Comparison of ENCODE assay signal across 8 cellular contexts in genomic region chr7:128883622-128884549, GRCh38. TPM values are rescaled to one million over a fixed set of nuclear protein-coding genes. Genes with fewer than 3 reads are reported as not detected.
DNase-seq lines count a peak whose midpoint lies in the region; ATAC-seq and TF ChIP-seq lines count a peak whose summit lies in the region.

No MANE protein-coding gene starts in this region.

- no peaks in the 10 kb centered on the region for H3K4me1 ChIP-seq in lower lobe of right lung

- peak; percentile 75 for DNase-seq in NCI-H69 (lab: John Stamatoyannopoulos, UW)
- peak; percentile 91 for DNase-seq in activated CD4-positive, alpha-beta T cell treated with anti-CD3 and anti-CD28 coated beads for 48 hours
- peak; percentile 91 for DNase-seq in chondrocyte (ENCODE audit: low spot score)
- DNase-seq in lower lobe of right lung = peak; percentile 87
- peak; percentile 63 for DNase-seq in stimulated activated CD8-positive, alpha-beta memory T cell treated with anti-CD3 and anti-CD28 coated beads, Interleukin-12 subunit alpha, Interleukin-12 subunit beta, amount 100 ng/mL, for 4 hours (ENCODE audit: low read depth)

- H3K27ac Mint-ChIP-seq in chondrocyte (ENCODE audit: unreplicated experiment) = no peak overlapping the region

- no peaks in the 10 kb centered on the region for H3K9me3 Mint-ChIP-seq in chondrocyte (ENCODE audit: low read depth)

- TF ChIP-seq CTCF in 22Rv1 (IDR thresholded peaks at IDR 0.05) = peak; percentile 99
- TF ChIP-seq CTCF in chondrocyte (IDR thresholded peaks at IDR 0.05) = peak; percentile 99
- peak; percentile 95 for TF ChIP-seq CTCF in lower lobe of right lung (IDR thresholded peaks at IDR 0.05)

- H3K4me3 ChIP-seq in lower lobe of right lung = peak overlapping the region; percentile 35

- no peak overlapping the region for H3K4me3 Mint-ChIP-seq in chondrocyte (ENCODE audit: unreplicated experiment)

- H3K36me3 ChIP-seq in lower lobe of right lung = no peaks in the 10 kb centered on the region

- H3K9me3 ChIP-seq in lower lobe of right lung = no peaks in the 10 kb centered on the region

- H3K27me3 Mint-ChIP-seq in chondrocyte (ENCODE audit: low read depth) = peaks cover 2% of the 10 kb centered on the region

- intact Hi-C loops in lower lobe of right lung (cut with DNase I) = no loop called here

- H3K36me3 Mint-ChIP-seq in chondrocyte (ENCODE audit: low read depth) = no peaks in the 10 kb centered on the region

- no peak overlapping the region for H3K27ac ChIP-seq in 22Rv1
- H3K27ac ChIP-seq in lower lobe of right lung = no peak overlapping the region

- TF ChIP-seq POLR2A in GM15510 (IDR thresholded peaks at IDR 0.05; ENCODE audit: borderline replicate concordance, extremely low read depth, insufficient read length) = peak; percentile 49

- ATAC-seq in HG03103 (IDR thresholded peaks at IDR 0.05; ENCODE audit: low read depth, unreplicated experiment) (peak; percentile 65), lower lobe of right lung (peak; percentile 69 to 79)

- H3K4me1 Mint-ChIP-seq in chondrocyte (ENCODE audit: low read depth) = peaks cover 2% of the 10 kb centered on the region

- H3K27me3 ChIP-seq in lower lobe of right lung (ENCODE audit: low read depth) = no peaks in the 10 kb centered on the region

RNA-seq across cellular contexts. Expression of gene ATP6V1F, which starts 21.2 kb away (rescaled TPM):
- total RNA-seq in chondrocyte (139 to 162 TPM (median 154 TPM) in 3 replicates), lower lobe of right lung (208 TPM)

RNA-seq across cellular contexts. Expression of gene KCP, which starts 26.6 kb away (rescaled TPM):
- total RNA-seq in chondrocyte (1.3 to 1.5 TPM in 2 of 3 replicates, not detected in the other), lower lobe of right lung (1.3 TPM)

RNA-seq across cellular contexts. Expression of gene FLNC, which starts 53.7 kb away (rescaled TPM):
- total RNA-seq in chondrocyte (72.3 to 119 TPM (median 118 TPM) in 3 replicates), lower lobe of right lung (11.7 TPM)

RNA-seq across cellular contexts. Expression of gene IRF5, which starts 53.8 kb away (rescaled TPM):
- total RNA-seq in chondrocyte (0.26 to 0.53 TPM (median 0.37 TPM) in 3 replicates), lower lobe of right lung (46.0 TPM)
